In genomic region chr3:172522871-172523818, GRCh38 we compare ENCODE assay signal across 8 cellular contexts. TPM values are rescaled to one million over a fixed set of nuclear protein-coding genes. Genes with fewer than 3 reads are reported as not detected.
A peak's percentile ranks its signal among the peaks of the same experiment; 100 is the strongest.
DNase-seq lines count a peak whose midpoint lies in the region; ATAC-seq, FAIRE-seq and TF ChIP-seq lines count a peak whose summit lies in the region.

TNFSF10 (minus strand) TSS chr3:172523430; CDS start chr3:172523384, 46 bp downstream.

- H3K4me1 ChIP-seq in RWPE2 (ENCODE audit: insufficient read depth, poor library complexity, severe bottlenecking) (peaks cover 14% of the 10 kb centered on the region), heart left ventricle (peaks cover 0 to 39% (median 11%) of the 10 kb centered on the region in 12 donors)

- ATAC-seq in HG03342 (IDR thresholded peaks at IDR 0.05; ENCODE audit: unreplicated experiment) (peak; percentile 90), RWPE2 (ENCODE audit: low read depth) (peak; percentile 81), heart left ventricle (peak; percentile 83 to 97 (median 94))

- H3K9me3 ChIP-seq in RWPE2 (ENCODE audit: severe bottlenecking): no peaks in the 10 kb centered on the region
- H3K9me3 ChIP-seq in heart left ventricle: no peaks in the 10 kb centered on the region

- TF ChIP-seq POLR2A in heart left ventricle (IDR thresholded peaks at IDR 0.05): peak in 1 of 2 donors; percentile 81

- H3K4me3 ChIP-seq in AG10803 (ENCODE audit: low read length): peak within 1 kb of the TSS; percentile 39
- peak within 1 kb of the TSS; percentile 24 for H3K4me3 ChIP-seq in RWPE2 (ENCODE audit: severe bottlenecking)
- peak within 1 kb of the TSS; percentile 37 to 91 (median 60) for H3K4me3 ChIP-seq in heart left ventricle
- H3K4me3 ChIP-seq in skeletal muscle cell (ENCODE audit: low read depth, low read length): peak within 1 kb of the TSS; percentile 10

- TF ChIP-seq CTCF in AG10803 (conservative IDR thresholded peaks at IDR 0.05; ENCODE audit: low read length) (no peak), RWPE2 (IDR thresholded peaks at IDR 0.05; ENCODE audit: poor library complexity, severe bottlenecking) (no peak), heart left ventricle (IDR thresholded peaks at IDR 0.05) (no peak)

- H3K27me3 ChIP-seq in RWPE2 (ENCODE audit: insufficient read depth, poor library complexity, severe bottlenecking): no peaks in the 10 kb centered on the region
- H3K27me3 ChIP-seq in heart left ventricle: no peaks in the 10 kb centered on the region

- FAIRE-seq in GM19239 (lab: Jason Lieb, UNC): peak; percentile 96

- 18 to 30% (median 26%) methylated on average over 9 of the region's 9 CpGs for WGBS in heart left ventricle, 4 donors

- intact Hi-C loops in heart left ventricle (cut with DNase I): no loop called here

- DNase-seq in AG10803 (ENCODE audit: low read depth): peak; percentile 53
- peak; percentile 47 for DNase-seq in GM19239 (ENCODE audit: insufficient read length, low spot score)
- no peak for DNase-seq in RWPE2 (ENCODE audit: low spot score)
- peak; percentile 37 for DNase-seq in activated gamma-delta T cell treated with anti-CD3 and anti-CD28 coated beads, Interleukin-2, amount 50 U/mL, for 16 hours (ENCODE audit: low read depth)
- DNase-seq in heart left ventricle: peak; percentile 65 to 76 (median 71)
- DNase-seq in skeletal muscle cell (ENCODE audit: low read depth): no peak
- no peak for DNase-seq in NCI-H1048 (lab: John Stamatoyannopoulos, UW)

- H3K27ac ChIP-seq in RWPE2 (ENCODE audit: poor library complexity, severe bottlenecking) (no peak within 1 kb of the TSS), heart left ventricle (peak within 1 kb of the TSS; percentile 66 to 96 (median 76))

- H3K36me3 ChIP-seq in RWPE2 (ENCODE audit: low read depth): no peaks in the 10 kb centered on the region
- H3K36me3 ChIP-seq in heart left ventricle: peaks cover 0 to 4% (median 0%) of the 10 kb centered on the region in 9 donors

RNA-seq across cellular contexts. Expression of gene TNFSF10, which starts in this region (rescaled TPM):
- total RNA-seq in heart left ventricle: 10 to 100 TPM in 8 of 9 donors, 1 to 10 TPM in 1; 7.0 to 80.4 (median 22.4) TPM
- polyA plus RNA-seq in heart left ventricle: 10 to 100 TPM; 15.2 to 18.3 TPM

Comparison
In these comparisons a context has a peak if more than half of its experiments do, and no peak if none do; other contexts are left out.
1. DNase-seq: peak in AG10803 (single experiment), GM19239 (single experiment), activated gamma-delta T cell treated with anti-CD3 and anti-CD28 coated beads, Interleukin-2, amount 50 U/mL, for 16 hours (single experiment) and heart left ventricle (5 of 5); none in RWPE2 (single experiment), skeletal muscle cell (single experiment) and NCI-H1048 (single experiment).
2. H3K4me3 ChIP-seq: peak in every context shown above with its lines; median percentile 60 in heart left ventricle; 39 in AG10803; 24 in RWPE2; 10 in skeletal muscle cell.
3. Peak in every context shown above with its lines, with median percentiles within 50 percentile points of each other: ATAC-seq.